In the genomic region with DNA sequence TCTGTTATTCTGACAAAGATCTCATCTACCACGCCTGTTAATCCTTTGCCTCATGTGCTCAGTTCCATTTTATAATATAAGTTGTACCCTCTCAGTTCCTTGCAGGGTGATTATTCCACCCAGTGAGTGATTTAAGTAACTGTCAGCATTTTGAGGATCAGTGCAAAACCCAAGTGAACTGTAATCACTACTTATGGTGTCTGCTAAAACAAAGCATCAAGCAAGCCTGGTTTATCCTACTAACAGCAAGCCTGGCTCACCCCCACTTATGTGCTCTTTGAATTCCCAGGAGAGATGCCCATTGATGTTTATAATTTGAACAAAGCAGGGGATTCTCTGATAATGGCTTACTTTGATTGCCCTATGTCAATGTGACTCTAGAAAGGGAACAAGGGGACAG, we compare ENCODE assay signal across 33 cellular contexts.
DNase-seq lines count a peak whose midpoint lies in the region; ATAC-seq, FAIRE-seq and TF ChIP-seq lines count a peak whose summit lies in the region.
"Had no signal": no experiment of that assay in that cellular context is flagged by ENCODE, and none has a peak within 500 bp of the region (broad histone marks: within the 10 kb centered on the region; RNA-seq: fewer than 3 reads in every experiment).

No MANE protein-coding gene starts in this region.

- no peak for TF ChIP-seq CTCF in GM23338 (conservative IDR thresholded peaks at IDR 0.05; ENCODE audit: low read depth in 2 of 2)
- TF ChIP-seq CTCF in H1 (IDR thresholded peaks at IDR 0.05; ENCODE audit: control extremely low read depth in 1 of 3, insufficient read depth in 1 of 3, low read depth in 1 of 3, low read length in 3 of 3) = no peak
- no peak for TF ChIP-seq CTCF in GM13976 (IDR thresholded peaks at IDR 0.05; ENCODE audit: borderline replicate concordance, control extremely low read depth, extremely low read depth, insufficient read depth, missing control alignments)

- ATAC-seq in GM23338 = no peak
- ATAC-seq: body of pancreas; left lung; Panc1; right cardiac atrium; stimulated activated naive CD8-positive, alpha-beta T cell treated with anti-CD3 and anti-CD28 coated beads, Interleukin-15, amount 100 ng/mL, for 72 hours had no signal

- H2BK12ac ChIP-seq in H1 (ENCODE audit: low read depth, low read length) = no peak overlapping the region

- no peak for TF ChIP-seq RAD21 in H1 (IDR thresholded peaks at IDR 0.05 in 1 of 2, conservative IDR thresholded peaks at IDR 0.05 in 1 of 2; ENCODE audit: low read depth in 2 of 2, low read length in 2 of 2)

- H3K36me3 Mint-ChIP-seq in GM23338 (ENCODE audit: low read depth) = no peaks in the 10 kb centered on the region; the same call in 1 of the 3 replicates
- H3K36me3 Mint-ChIP-seq: activated naive CD4-positive, alpha-beta T cell treated with anti-CD3 and anti-CD28 coated beads, Interleukin-2, amount 10 ng/mL, durations not matched to agents 7 days and 5 days had no signal

- peak; percentile 15 to 76 (median 74) for DNase-seq in NCI-H1417 (lab: John Stamatoyannopoulos, UW)
- no peak for DNase-seq in NCI-H1417 treated with DMSO at 0.1 percent for 48 hours (lab: John Stamatoyannopoulos, UW)
- no peak for DNase-seq in GM23338 (ENCODE audit: low spot score)
- peak; percentile 92 for DNase-seq in NCI-H2227 (lab: John Stamatoyannopoulos, UW; ENCODE audit: unreplicated experiment)
- no peak for DNase-seq in H1 (ENCODE audit: low read depth in 1 of 2, low spot score in 2 of 2)
- no peak for DNase-seq in activated CD8-positive, alpha-beta memory T cell treated with anti-CD3 and anti-CD28 coated beads for 24 hours
- no peak for DNase-seq in GM13976 (ENCODE audit: low spot score)
- DNase-seq in NCI-H226 = no peak
- DNase-seq: activated CD4-positive, alpha-beta memory T cell treated with anti-CD3 and anti-CD28 coated beads, Interleukin-2, amount 10 ng/mL, durations not matched to agents 7 days and 5 days; activated CD4-positive, alpha-beta T cell treated with anti-CD3 and anti-CD28 coated beads for 1 hour; activated CD8-positive, alpha-beta memory T cell treated with anti-CD3 and anti-CD28 coated beads, Interleukin-2, amount 50 U/mL, for 48 hours; activated naive CD4-positive, alpha-beta T cell treated with anti-CD3 and anti-CD28 coated beads, Interleukin-2, amount 10 ng/mL, durations not matched to agents 7 days and 5 days; adrenal gland; body of pancreas; EL; endodermal cell; H9; islet precursor cell; KBM-7; left lung; NCI-H146; right cardiac atrium; Right ventricle myocardium superior; spleen; stimulated activated naive CD8-positive, alpha-beta T cell treated with anti-CD3 and anti-CD28 coated beads, Interleukin-15, amount 100 ng/mL, for 72 hours; T-helper 2 cell had no signal

- no peaks in the 10 kb centered on the region for H3F3A ChIP-seq in GM23338 (replicated peaks; ENCODE audit: low read depth)

- no peak overlapping the region for H3K18ac ChIP-seq in H1 (ENCODE audit: extremely low read depth, low read length)

- no peaks in the 10 kb centered on the region for H3K9me2 ChIP-seq in GM23338 (ENCODE audit: insufficient read depth)

- H3K27ac Mint-ChIP-seq in GM23338 = no peak overlapping the region
- H3K27ac Mint-ChIP-seq: activated CD4-positive, alpha-beta memory T cell treated with anti-CD3 and anti-CD28 coated beads, Interleukin-2, amount 10 ng/mL, durations not matched to agents 7 days and 5 days; activated naive CD4-positive, alpha-beta T cell treated with anti-CD3 and anti-CD28 coated beads, Interleukin-2, amount 10 ng/mL, durations not matched to agents 7 days and 5 days; dendritic cell treated with granulocyte-macrophage colony-stimulating factor and Interleukin-4, amounts not matched to agents 40 ng/mL and 50 ng/mL, for 4 days; endodermal cell; memory B cell had no signal

- H3K9me3 Mint-ChIP-seq in GM23338 = no peaks in the 10 kb centered on the region
- H3K9me3 Mint-ChIP-seq: activated CD4-positive, alpha-beta memory T cell treated with anti-CD3 and anti-CD28 coated beads, Interleukin-2, amount 10 ng/mL, durations not matched to agents 7 days and 5 days; activated naive CD4-positive, alpha-beta T cell treated with anti-CD3 and anti-CD28 coated beads, Interleukin-2, amount 10 ng/mL, durations not matched to agents 7 days and 5 days; central memory CD8-positive, alpha-beta T cell; dendritic cell treated with granulocyte-macrophage colony-stimulating factor and Interleukin-4, amounts not matched to agents 40 ng/mL and 50 ng/mL, for 4 days; endodermal cell; H9; memory B cell; stimulated activated naive CD8-positive, alpha-beta T cell treated with anti-CD3 and anti-CD28 coated beads, Interleukin-15, amount 100 ng/mL, for 72 hours had no signal

- no peak overlapping the region for H3K14ac ChIP-seq in H1 (ENCODE audit: insufficient read length)

- no peak overlapping the region for H3K4me3 Mint-ChIP-seq in GM23338
- H3K4me3 Mint-ChIP-seq: activated CD4-positive, alpha-beta memory T cell treated with anti-CD3 and anti-CD28 coated beads, Interleukin-2, amount 10 ng/mL, durations not matched to agents 7 days and 5 days; activated naive CD4-positive, alpha-beta T cell treated with anti-CD3 and anti-CD28 coated beads, Interleukin-2, amount 10 ng/mL, durations not matched to agents 7 days and 5 days; central memory CD8-positive, alpha-beta T cell; dendritic cell treated with granulocyte-macrophage colony-stimulating factor and Interleukin-4, amounts not matched to agents 40 ng/mL and 50 ng/mL, for 4 days; endodermal cell; H9; memory B cell; stimulated activated naive CD8-positive, alpha-beta T cell treated with anti-CD3 and anti-CD28 coated beads, Interleukin-15, amount 100 ng/mL, for 72 hours had no signal

- peaks cover 27% of the 10 kb centered on the region for H3K4me1 Mint-ChIP-seq in GM23338
- H3K4me1 Mint-ChIP-seq: activated CD4-positive, alpha-beta memory T cell treated with anti-CD3 and anti-CD28 coated beads, Interleukin-2, amount 10 ng/mL, durations not matched to agents 7 days and 5 days; activated naive CD4-positive, alpha-beta T cell treated with anti-CD3 and anti-CD28 coated beads, Interleukin-2, amount 10 ng/mL, durations not matched to agents 7 days and 5 days; central memory CD8-positive, alpha-beta T cell; memory B cell; stimulated activated naive CD8-positive, alpha-beta T cell treated with anti-CD3 and anti-CD28 coated beads, Interleukin-15, amount 100 ng/mL, for 72 hours had no signal

- H3K23me2 ChIP-seq in H1 (ENCODE audit: low read depth, low read length) = no peaks in the 10 kb centered on the region

- H4K5ac ChIP-seq in H1 (ENCODE audit: insufficient read length, low read depth, low read length) = no peak overlapping the region

- H4K20me1 ChIP-seq in GM23338 (replicated peaks; ENCODE audit: insufficient read depth) = no peaks in the 10 kb centered on the region
- no peaks in the 10 kb centered on the region for H4K20me1 ChIP-seq in H1 (replicated peaks in 1 of 2; ENCODE audit: control insufficient read depth in 1 of 2, insufficient read depth in 2 of 2, low read length in 2 of 2)

- H3K9ac ChIP-seq in H1 (replicated peaks in 1 of 4; ENCODE audit: extremely low read depth in 1 of 4, low read depth in 3 of 4, low read length in 3 of 4) = no peak overlapping the region
- H3K9ac ChIP-seq: parathyroid adenoma had no signal

- H3K4me2 ChIP-seq in GM23338 = peak overlapping the region; percentile 25
- no peak overlapping the region for H3K4me2 ChIP-seq in H1 (ENCODE audit: insufficient read depth in 1 of 2, low read depth in 2 of 2, low read length in 2 of 2)

- no peak for TF ChIP-seq POLR2A in H1 (IDR thresholded peaks at IDR 0.05; ENCODE audit: control extremely low read depth in 1 of 2, low read depth in 2 of 2, low read length in 2 of 2)

- peaks cover 26% of the 10 kb centered on the region for H3K4me1 ChIP-seq in GM23338 (ENCODE audit: insufficient read depth)
- H3K4me1 ChIP-seq in H1 (replicated peaks in 1 of 4; ENCODE audit: control insufficient read depth in 3 of 4, insufficient read depth in 4 of 4, low read length in 3 of 4) = peaks cover 0 to 4% (median 0%) of the 10 kb centered on the region in 4 experiments; a peak in 3 of 7 replicates
- H3K4me1 ChIP-seq: body of pancreas, left lung, parathyroid adenoma, spleen had no signal

- H3K36me3 ChIP-seq in GM23338 (ENCODE audit: insufficient read depth) = no peaks in the 10 kb centered on the region
- H3K36me3 ChIP-seq in H1 (ENCODE audit: control insufficient read depth in 2 of 4, insufficient read depth in 4 of 4, low read length in 3 of 4) = no peaks in the 10 kb centered on the region; a peak in 1 of 8 replicates
- H3K36me3 ChIP-seq: adrenal gland had no signal

- H2AK5ac ChIP-seq in H1 (ENCODE audit: low read depth, low read length) = no peak overlapping the region

- in situ Hi-C loops in GM13976 (cut with MboI; ENCODE audit: low sequenced_read_pairs, unreplicated experiment) = no loop called here

- H2BK5ac ChIP-seq in H1 (ENCODE audit: low read depth, low read length) = no peak overlapping the region

- no peak overlapping the region for H2BK120ac ChIP-seq in H1 (replicated peaks; ENCODE audit: low read depth, low read length)

- no peak overlapping the region for H4K8ac ChIP-seq in H1 (ENCODE audit: extremely low read depth, insufficient read depth, low read length)

- H2AFZ ChIP-seq in GM23338 (no peak overlapping the region), H1 (ENCODE audit: low read length) (no peak overlapping the region)
- H2AFZ ChIP-seq: parathyroid adenoma had no signal

- H3K27me3 Mint-ChIP-seq in GM23338 (ENCODE audit: insufficient read depth, low read depth, poor library complexity) = no peaks in the 10 kb centered on the region
- H3K27me3 Mint-ChIP-seq: activated CD4-positive, alpha-beta memory T cell treated with anti-CD3 and anti-CD28 coated beads, Interleukin-2, amount 10 ng/mL, durations not matched to agents 7 days and 5 days; activated naive CD4-positive, alpha-beta T cell treated with anti-CD3 and anti-CD28 coated beads, Interleukin-2, amount 10 ng/mL, durations not matched to agents 7 days and 5 days; central memory CD8-positive, alpha-beta T cell; dendritic cell treated with granulocyte-macrophage colony-stimulating factor and Interleukin-4, amounts not matched to agents 40 ng/mL and 50 ng/mL, for 4 days; memory B cell; stimulated activated naive CD8-positive, alpha-beta T cell treated with anti-CD3 and anti-CD28 coated beads, Interleukin-15, amount 100 ng/mL, for 72 hours had no signal

- no peak overlapping the region for H3K23ac ChIP-seq in H1 (ENCODE audit: insufficient read length)

- H3K79me1 ChIP-seq in H1 (ENCODE audit: low read depth, low read length) = no peaks in the 10 kb centered on the region

- no peaks in the 10 kb centered on the region for H3K9me3 ChIP-seq in H1 (ENCODE audit: insufficient read depth in 2 of 2, low read depth in 1 of 2, low read length in 1 of 2)
- H3K9me3 ChIP-seq: adrenal gland, body of pancreas, left lung, spleen had no signal

- peak overlapping the region; percentile 6 for H4K91ac ChIP-seq in H1 (replicated peaks; ENCODE audit: insufficient read length, low read length)

- H2BK20ac ChIP-seq in H1 (ENCODE audit: low read length) = no peak overlapping the region

- POLR2A ChIA-PET in H1 (lab: Charles Lee; ENCODE audit: partially characterized antibody) = no interaction called here

- WGBS in H1 (ENCODE audit: extremely low coverage in 1 of 2, insufficient coverage in 1 of 2, insufficient read length in 1 of 2, insufficient replicate concordance in 2 of 2, low coverage in 1 of 2, low lambda C conversion rate in 2 of 2, missing lambda C conversion rate in 1 of 2), 2 experiments = 88% methylated on average over 1 of the region's 1 CpG; no CpG with 5 or more reads in 1 of the 2 experiments

- no peak for TF ChIP-seq EP300 in H1 (IDR thresholded peaks at IDR 0.05; ENCODE audit: borderline replicate concordance in 1 of 2, low read depth in 2 of 2, low read length in 2 of 2)

- H2BK15ac ChIP-seq in H1 (ENCODE audit: low read length) = no peak overlapping the region

- CTCF ChIA-PET in H1 (lab: Charles Lee; ENCODE audit: partially characterized antibody) = interaction anchor here (0.6 kb wide), 1 partner anchor 86 kb away, joined by 7 read pairs; no protein-coding TSS in a partner anchor

- H3K4ac ChIP-seq in H1 (replicated peaks; ENCODE audit: insufficient read length, low read depth, low read length) = no peak overlapping the region

- H3K27me3 ChIP-seq in GM23338 (ENCODE audit: insufficient read depth) (no peaks in the 10 kb centered on the region), H1 (replicated peaks in 1 of 4; ENCODE audit: control insufficient read depth in 3 of 4, extremely low read depth in 1 of 4, insufficient read depth in 3 of 4, low read length in 3 of 4) (no peaks in the 10 kb centered on the region)
- H3K27me3 ChIP-seq: adrenal gland, body of pancreas, left lung, spleen had no signal

- H3K79me2 ChIP-seq in GM23338 (replicated peaks; ENCODE audit: insufficient read depth) = no peaks in the 10 kb centered on the region
- H3K79me2 ChIP-seq in H1 (ENCODE audit: control insufficient read depth in 1 of 2, insufficient read depth in 2 of 2, low read length in 2 of 2) = no peaks in the 10 kb centered on the region
- H3K79me2 ChIP-seq: parathyroid adenoma had no signal

- H3K56ac ChIP-seq in H1 (replicated peaks; ENCODE audit: insufficient read length, low read depth, low read length) = no peak overlapping the region

- H3K27ac ChIP-seq in GM23338 (ENCODE audit: low read depth) (no peak overlapping the region), H1 (ENCODE audit: low read depth, low read length) (no peak overlapping the region)
- H3K27ac ChIP-seq: adrenal gland, body of pancreas, left lung, parathyroid adenoma, spleen had no signal

- H3K4me3 ChIP-seq in GM23338 (no peak overlapping the region), H1 (ENCODE audit: extremely low read depth in 1 of 4, insufficient read depth in 2 of 4, low read depth in 3 of 4, low read length in 4 of 4) (no peak overlapping the region)
- H3K4me3 ChIP-seq: adrenal gland, body of pancreas, left lung, spleen had no signal

- no peak for FAIRE-seq in H1 (lab: Jason Lieb, UNC)
- FAIRE-seq: HTR-8/SVneo, urothelium cell line had no signal

Comparison
In these comparisons a context has a peak if more than half of its experiments do, and no peak if none do; other contexts are left out.
1. DNase-seq: peak in NCI-H1417 (3 of 3) and NCI-H2227 (single experiment); none in NCI-H1417 treated with DMSO at 0.1 percent for 48 hours (single experiment), GM23338 (single experiment), H1 (0 of 2), activated CD8-positive, alpha-beta memory T cell treated with anti-CD3 and anti-CD28 coated beads for 24 hours (single experiment), GM13976 (single experiment) and NCI-H226 (single experiment).